18 cellular contexts compared by ENCODE assay signal in genomic region chr14:72573725-72574426, GRCh38.
DNase-seq lines count a peak whose midpoint lies in the region; ATAC-seq and TF ChIP-seq lines count a peak whose summit lies in the region.
"Had no signal": no experiment of that assay in that cellular context is flagged by ENCODE, and none has a peak within 500 bp of the region (broad histone marks: within the 10 kb centered on the region; RNA-seq: fewer than 3 reads in every experiment).

No MANE protein-coding gene starts in this region.

- ATAC-seq in HG02610 (IDR thresholded peaks at IDR 0.05; ENCODE audit: unreplicated experiment): no peak
- ATAC-seq: gastroesophageal sphincter had no signal

- H2BK15ac ChIP-seq in neuronal stem cell (ENCODE audit: low read length): no peak overlapping the region

- DNase-seq in AG08396 (ENCODE audit: low spot score) (peak; percentile 18), NCI-H1694 treated with DMSO at 0.1 percent for 48 hours (lab: John Stamatoyannopoulos, UW) (peak; percentile 98), fibroblast of the aortic adventitia (ENCODE audit: low read depth) (peak; percentile 17), neuronal stem cell (ENCODE audit: low spot score) (no peak), NCI-H345 treated with DMSO at 0.1 percent for 48 hours (lab: John Stamatoyannopoulos, UW; ENCODE audit: unreplicated experiment) (no peak), NCI-H526 (lab: John Stamatoyannopoulos, UW) (no peak), GM10266 (ENCODE audit: extremely low spot score) (no peak)
- DNase-seq: activated CD4-positive, alpha-beta T cell treated with anti-CD3 and anti-CD28 coated beads, Interleukin-2, amount 50 U/mL, for 4 hours; activated effector memory CD4-positive, alpha-beta T cell treated with anti-CD3 and anti-CD28 coated beads, Interleukin-2, amount 50 U/mL, for 16 hours; effector CD4-positive, alpha-beta T cell; HFFc6; kidney glomerular epithelial cell; MM.1S; NCI-H510A; RPMI8226 had no signal

- no peak overlapping the region for H2AFZ ChIP-seq in neuronal stem cell (ENCODE audit: low read length)

- TF ChIP-seq CTCF in fibroblast of the aortic adventitia (IDR thresholded peaks at IDR 0.05; ENCODE audit: insufficient read depth, low read length): no peak
- no peak for TF ChIP-seq CTCF in GM10266 (IDR thresholded peaks at IDR 0.05; ENCODE audit: control insufficient read depth, insufficient read depth, low read depth, missing control alignments)

- H3K27ac ChIP-seq in neuronal stem cell (replicated peaks; ENCODE audit: low read length): no peak overlapping the region
- H3K27ac ChIP-seq: C4-2B, gastroesophageal sphincter had no signal

- H2BK120ac ChIP-seq in neuronal stem cell (ENCODE audit: low read depth, low read length): peak overlapping the region; percentile 63

- H2BK5ac ChIP-seq in neuronal stem cell (ENCODE audit: low read length): no peak overlapping the region

- peaks cover 0 to 11% (median 0%) of the 10 kb centered on the region in 3 experiments for H3K27me3 ChIP-seq in neuronal stem cell (ENCODE audit: control insufficient read depth in 3 of 3, insufficient read depth in 3 of 3, low read depth in 1 of 3, low read length in 3 of 3)
- H3K27me3 ChIP-seq: gastroesophageal sphincter had no signal

- no peak overlapping the region for H4K8ac ChIP-seq in neuronal stem cell (ENCODE audit: low read depth, low read length)

- H3K4me3 ChIP-seq in fibroblast of the aortic adventitia (ENCODE audit: low read depth, low read length): no peak overlapping the region
- H3K4me3 ChIP-seq in neuronal stem cell (ENCODE audit: low read length in 2 of 2): no peak overlapping the region
- H3K4me3 ChIP-seq: gastroesophageal sphincter had no signal

- no peak overlapping the region for H4K91ac ChIP-seq in neuronal stem cell (ENCODE audit: low read depth, low read length, poor library complexity)

- no peak overlapping the region for H2BK12ac ChIP-seq in neuronal stem cell (ENCODE audit: low read length)

- no peaks in the 10 kb centered on the region for H3K79me1 ChIP-seq in neuronal stem cell (ENCODE audit: low read depth, low read length)

- H3K23ac ChIP-seq in neuronal stem cell (ENCODE audit: low read depth, low read length, poor library complexity): no peak overlapping the region

- no CpG with 5 or more reads among the region's 9 CpGs for WGBS in neuronal stem cell (ENCODE audit: extremely low coverage in 2 of 2, insufficient read length in 2 of 2, insufficient replicate concordance in 1 of 2), 2 donors

- no peak overlapping the region for H3K14ac ChIP-seq in neuronal stem cell (ENCODE audit: low read length)

- H3K4ac ChIP-seq in neuronal stem cell (ENCODE audit: low read length): no peak overlapping the region

- H3K9ac ChIP-seq in neuronal stem cell (ENCODE audit: low read depth, low read length, poor library complexity): no peak overlapping the region

- no peak overlapping the region for H3K4me2 ChIP-seq in neuronal stem cell (ENCODE audit: insufficient read depth, low read length, poor library complexity, severe bottlenecking)

- H3K18ac ChIP-seq in neuronal stem cell (ENCODE audit: low read length): no peak overlapping the region

- peaks cover 0 to 2% of the 10 kb centered on the region in 2 donors for H3K9me3 ChIP-seq in neuronal stem cell (replicated peaks in 1 of 2; ENCODE audit: control insufficient read depth in 2 of 2, insufficient read depth in 1 of 2, low read depth in 1 of 2, low read length in 2 of 2)
- H3K9me3 ChIP-seq: gastroesophageal sphincter had no signal

- H3K4me1 ChIP-seq in neuronal stem cell (ENCODE audit: control insufficient read depth in 2 of 2, insufficient read depth in 1 of 2, low read depth in 1 of 2, low read length in 2 of 2): no peaks in the 10 kb centered on the region

- no peaks in the 10 kb centered on the region for H3K36me3 ChIP-seq in neuronal stem cell (replicated peaks in 1 of 2; ENCODE audit: control insufficient read depth in 2 of 2, insufficient read depth in 2 of 2, low read length in 2 of 2)
- H3K36me3 ChIP-seq: gastroesophageal sphincter had no signal

- H2AK5ac ChIP-seq in neuronal stem cell (ENCODE audit: low read depth, low read length): no peak overlapping the region

Comparison
In these comparisons a context has a peak if more than half of its experiments do, and no peak if none do; other contexts are left out.
1. DNase-seq: peak in AG08396 (single experiment), NCI-H1694 treated with DMSO at 0.1 percent for 48 hours (single experiment) and fibroblast of the aortic adventitia (single experiment); none in neuronal stem cell (single experiment), NCI-H345 treated with DMSO at 0.1 percent for 48 hours (single experiment), NCI-H526 (0 of 2) and GM10266 (single experiment).